In genomic region chr16:19567560-19567959, GRCh38 we compare ENCODE assay signal across 4 cellular contexts.
"Had no signal": no experiment of that assay in that cellular context is flagged by ENCODE, and none has a peak within 500 bp of the region (broad histone marks: within the 10 kb centered on the region; RNA-seq: fewer than 3 reads in every experiment).

No MANE protein-coding gene starts in this region.

- DNase-seq: H9, HCEC 1CT, IMR-90 had no signal

- H3K4me1 Mint-ChIP-seq: GM23338, H9 had no signal

- H3K27ac Mint-ChIP-seq: GM23338, H9 had no signal

- ATAC-seq: GM23338 had no signal

- H3K4me3 ChIP-seq: GM23338 had no signal

- H3K4me3 Mint-ChIP-seq: GM23338, H9 had no signal
